In genomic region chr18:45654677-45655076, GRCh38 we compare ENCODE assay signal across 20 cellular contexts. TPM values are rescaled to one million over a fixed set of nuclear protein-coding genes. Genes with fewer than 3 reads are reported as not detected.
"Had no signal": no experiment of that assay in that cellular context is flagged by ENCODE, and none has a peak within 500 bp of the region (broad histone marks: within the 10 kb centered on the region; RNA-seq: fewer than 3 reads in every experiment).

No MANE protein-coding gene starts in this region.

- H3K9me3 Mint-ChIP-seq: activated naive CD4-positive, alpha-beta T cell treated with anti-CD3 and anti-CD28 coated beads, Interleukin-2, amount 50 U/mL, for 24 hours; dendritic cell treated with granulocyte-macrophage colony-stimulating factor and Interleukin-4, amounts not matched to agents 40 ng/mL and 50 ng/mL, for 4 days; mesothelial cell of epicardium had no signal

- FAIRE-seq: endothelial cell of umbilical vein, islet of Langerhans had no signal

- H3K27ac Mint-ChIP-seq: dendritic cell treated with granulocyte-macrophage colony-stimulating factor and Interleukin-4, amounts not matched to agents 40 ng/mL and 50 ng/mL, for 4 days; mesothelial cell of epicardium; nephron had no signal

- H3K36me3 ChIP-seq: cardiac muscle cell, lower lobe of right lung, sigmoid colon, tibial artery, uterus, WERI-Rb-1 had no signal

- H3K4me3 Mint-ChIP-seq: activated naive CD4-positive, alpha-beta T cell treated with anti-CD3 and anti-CD28 coated beads, Interleukin-2, amount 50 U/mL, for 24 hours; dendritic cell treated with granulocyte-macrophage colony-stimulating factor and Interleukin-4, amounts not matched to agents 40 ng/mL and 50 ng/mL, for 4 days; mesothelial cell of epicardium; nephron had no signal

- H3K4me1 Mint-ChIP-seq: mesothelial cell of epicardium, nephron had no signal

- H3K27me3 ChIP-seq: cardiac muscle cell, sigmoid colon, tibial artery, uterus had no signal

- H3K4me3 ChIP-seq: cardiac muscle cell, lower lobe of right lung, sigmoid colon, tibial artery, uterus had no signal

- H3K9me3 ChIP-seq: lower lobe of right lung, sigmoid colon, tibial artery, uterus had no signal

- H3K36me3 Mint-ChIP-seq: mesothelial cell of epicardium had no signal

- H3K27ac ChIP-seq: cardiac muscle cell, lower lobe of right lung, sigmoid colon, tibial artery, uterus, WERI-Rb-1 had no signal

- ATAC-seq: lower lobe of right lung had no signal

- H3K27me3 Mint-ChIP-seq: activated naive CD4-positive, alpha-beta T cell treated with anti-CD3 and anti-CD28 coated beads, Interleukin-2, amount 50 U/mL, for 24 hours; dendritic cell treated with granulocyte-macrophage colony-stimulating factor and Interleukin-4, amounts not matched to agents 40 ng/mL and 50 ng/mL, for 4 days had no signal

- H3K4me1 ChIP-seq: lower lobe of right lung, sigmoid colon, uterus had no signal

- DNase-seq: activated CD4-positive, alpha-beta T cell treated with anti-CD3 and anti-CD28 coated beads for 4 hours; activated effector memory CD4-positive, alpha-beta T cell treated with Interleukin-2 at 50 U/mL for 16 hours; amniotic stem cell; effector CD8-positive, alpha-beta T cell; hippocampal formation; lower lobe of right lung; sigmoid colon; stimulated activated naive CD4-positive, alpha-beta T cell; substantia nigra; tibial artery; uterus; WERI-Rb-1 had no signal

RNA-seq across cellular contexts. Expression of gene SLC14A2, which starts 39.4 kb away (rescaled TPM):
- total RNA-seq: cardiac muscle cell, chondrocyte, endothelial cell of umbilical vein, lower lobe of right lung, uterus had no signal
